ENCODE assay signal across 1 cellular context in genomic region chr6:57173886-57174510, GRCh38.
TF ChIP-seq lines count a peak whose summit lies in the region.

No MANE protein-coding gene starts in this region.

TF ChIP-seq in HEK293, 187 proteins besides CTCF, POLR2A, EP300 and RAD21 (continued from another document):
- TF ChIP-seq ZBTB11 (tag by site-specific recombination; conservative IDR thresholded peaks at IDR 0.05; ENCODE audit: low read depth) (peak; percentile 50), ZNF24 (tag by site-specific recombination; IDR thresholded peaks at IDR 0.05) (peak; percentile 82), ZNF596 (tag by site-specific recombination; IDR thresholded peaks at IDR 0.05) (no peak), GLIS2 (tag by site-specific recombination; IDR thresholded peaks at IDR 0.05) (no peak), ATF2 (tag by site-specific recombination; IDR thresholded peaks at IDR 0.05; ENCODE audit: low read depth) (no peak), ZBTB8A (tag by site-specific recombination; IDR thresholded peaks at IDR 0.05) (peak; percentile 29; the same call in 1 of the 2 replicates), ZNF830 (tag by site-specific recombination; IDR thresholded peaks at IDR 0.05; ENCODE audit: low read depth) (no peak), ZNF639 (tag by site-specific recombination; IDR thresholded peaks at IDR 0.05) (no peak), ZNF350 (tag by site-specific recombination; IDR thresholded peaks at IDR 0.05) (no peak), IKZF3 (tag by site-specific recombination; IDR thresholded peaks at IDR 0.05) (peak; percentile 90), ZEB2 (tag by site-specific recombination; IDR thresholded peaks at IDR 0.05) (peak; percentile 39; the same call in 1 of the 2 replicates), ZNF623 (tag by site-specific recombination; IDR thresholded peaks at IDR 0.05) (no peak), ZNF184 (tag by site-specific recombination; IDR thresholded peaks at IDR 0.05) (0 out of 2 replicates have a peak, but pooled peaks have one; percentile 2), ZNF16 (tag by site-specific recombination; IDR thresholded peaks at IDR 0.05; ENCODE audit: low read depth) (no peak), ZBTB20 (tag by site-specific recombination; IDR thresholded peaks at IDR 0.05) (peak; percentile 80), ZNF561 (tag by site-specific recombination; IDR thresholded peaks at IDR 0.05; ENCODE audit: borderline replicate concordance) (0 out of 2 replicates have a peak, but pooled peaks have one; percentile 40), GLI2 (tag by site-specific recombination; IDR thresholded peaks at IDR 0.05; ENCODE audit: borderline replicate concordance, low read depth) (no peak), ZNF792 (tag by site-specific recombination; IDR thresholded peaks at IDR 0.05) (no peak), ZNF366 (tag by site-specific recombination; conservative IDR thresholded peaks at IDR 0.05) (peak; percentile 75), ZNF501 (tag by site-specific recombination; IDR thresholded peaks at IDR 0.05) (0 out of 2 replicates have a peak, but pooled peaks have one; percentile 28), ZNF837 (tag by site-specific recombination; IDR thresholded peaks at IDR 0.05) (no peak), ZNF174 (tag by site-specific recombination; IDR thresholded peaks at IDR 0.05) (no peak), SP3 (tag by site-specific recombination; IDR thresholded peaks at IDR 0.05) (0 out of 2 replicates have a peak, but pooled peaks have one; percentile 12), ZNF202 (tag by site-specific recombination; IDR thresholded peaks at IDR 0.05; ENCODE audit: borderline replicate concordance) (no peak), ZNF223 (tag by site-specific recombination; IDR thresholded peaks at IDR 0.05) (no peak), ZNF138 (tag by site-specific recombination; IDR thresholded peaks at IDR 0.05; ENCODE audit: borderline replicate concordance) (no peak), PRDM10 (tag by site-specific recombination; IDR thresholded peaks at IDR 0.05) (peak; percentile 52; the same call in 1 of the 2 replicates), ZNF488 (tag by site-specific recombination; IDR thresholded peaks at IDR 0.05) (no peak), ZNF433 (tag by site-specific recombination; IDR thresholded peaks at IDR 0.05; ENCODE audit: low read depth) (no peak)
TF ChIP-seq in HEK293: peak in this region for 18.
